1 cellular context compared by ENCODE assay signal in genomic region chr5:12615141-12615820, GRCh38.
TF ChIP-seq lines count a peak whose summit lies in the region.

No MANE protein-coding gene starts in this region.

TF ChIP-seq in K562, 482 proteins besides CTCF, POLR2A, EP300 and RAD21 (continued from another document and continues in another):
- TF ChIP-seq ZNF449 (CRISPR knock-in tag; IDR thresholded peaks at IDR 0.05), result no peak
- TF ChIP-seq CXXC5 (CRISPR knock-in tag; IDR thresholded peaks at IDR 0.05), result peak; percentile 85
- no peak for TF ChIP-seq SLC30A9 (CRISPR knock-in tag; IDR thresholded peaks at IDR 0.05)
- TF ChIP-seq BCL6 (CRISPR knock-in tag; IDR thresholded peaks at IDR 0.05), result no peak
- no peak for TF ChIP-seq ATF4 (CRISPR knock-in tag; IDR thresholded peaks at IDR 0.05)
- TF ChIP-seq ZNF584 (CRISPR knock-in tag; IDR thresholded peaks at IDR 0.05; ENCODE audit: low read depth), result no peak
- TF ChIP-seq ZNF717 (CRISPR knock-in tag; IDR thresholded peaks at IDR 0.05), result no peak
- TF ChIP-seq ZNF354B (CRISPR knock-in tag; IDR thresholded peaks at IDR 0.05), result no peak
- no peak for TF ChIP-seq ZKSCAN1 (IDR thresholded peaks at IDR 0.05; ENCODE audit: low read depth, low read length)
- no peak for TF ChIP-seq ZNF282 (CRISPR knock-in tag; IDR thresholded peaks at IDR 0.05)
- TF ChIP-seq ZNF311 (CRISPR knock-in tag; IDR thresholded peaks at IDR 0.05), result no peak
- no peak for TF ChIP-seq PHF21A (IDR thresholded peaks at IDR 0.05; ENCODE audit: borderline replicate concordance, low read depth)
- TF ChIP-seq LCOR (CRISPR knock-in tag; IDR thresholded peaks at IDR 0.05), result no peak
- peak; percentile 52 for TF ChIP-seq ZNF316 (IDR thresholded peaks at IDR 0.05)
- TF ChIP-seq ZNF785 (CRISPR knock-in tag; IDR thresholded peaks at IDR 0.05), result no peak
- TF ChIP-seq DPF2 (IDR thresholded peaks at IDR 0.05), result peak; percentile 94
- peak in 1 of 2 experiments; percentile 69; a peak in 2 of 4 replicates for TF ChIP-seq TEAD1 (CRISPR knock-in tag; IDR thresholded peaks at IDR 0.05)
- TF ChIP-seq MEF2A (IDR thresholded peaks at IDR 0.05; ENCODE audit: control insufficient read depth, low read depth, low read length), result no peak
- TF ChIP-seq GATA2 (CRISPR knock-in tag; IDR thresholded peaks at IDR 0.05), result peak; percentile 95
- TF ChIP-seq, protein P1, sequence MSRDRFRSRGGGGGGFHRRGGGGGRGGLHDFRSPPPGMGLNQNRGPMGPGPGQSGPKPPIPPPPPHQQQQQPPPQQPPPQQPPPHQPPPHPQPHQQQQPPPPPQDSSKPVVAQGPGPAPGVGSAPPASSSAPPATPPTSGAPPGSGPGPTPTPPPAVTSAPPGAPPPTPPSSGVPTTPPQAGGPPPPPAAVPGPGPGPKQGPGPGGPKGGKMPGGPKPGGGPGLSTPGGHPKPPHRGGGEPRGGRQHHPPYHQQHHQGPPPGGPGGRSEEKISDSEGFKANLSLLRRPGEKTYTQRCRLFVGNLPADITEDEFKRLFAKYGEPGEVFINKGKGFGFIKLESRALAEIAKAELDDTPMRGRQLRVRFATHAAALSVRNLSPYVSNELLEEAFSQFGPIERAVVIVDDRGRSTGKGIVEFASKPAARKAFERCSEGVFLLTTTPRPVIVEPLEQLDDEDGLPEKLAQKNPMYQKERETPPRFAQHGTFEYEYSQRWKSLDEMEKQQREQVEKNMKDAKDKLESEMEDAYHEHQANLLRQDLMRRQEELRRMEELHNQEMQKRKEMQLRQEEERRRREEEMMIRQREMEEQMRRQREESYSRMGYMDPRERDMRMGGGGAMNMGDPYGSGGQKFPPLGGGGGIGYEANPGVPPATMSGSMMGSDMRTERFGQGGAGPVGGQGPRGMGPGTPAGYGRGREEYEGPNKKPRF (IDR thresholded peaks at IDR 0.05; ENCODE audit: low read depth, low read length), result no peak
- no peak for TF ChIP-seq IRF1 (CRISPR knock-in tag; IDR thresholded peaks at IDR 0.05; ENCODE audit: borderline replicate concordance)
- TF ChIP-seq RBBP5 (IDR thresholded peaks at IDR 0.05; ENCODE audit: borderline replicate concordance, insufficient read depth, low read length, poor library complexity, severe bottlenecking), result no peak
- TF ChIP-seq CAMTA2 (CRISPR knock-in tag; conservative IDR thresholded peaks at IDR 0.05), result no peak
- peak; percentile 53 for TF ChIP-seq CREM (IDR thresholded peaks at IDR 0.05; ENCODE audit: low read depth)
- no peak for TF ChIP-seq DNMT1 (IDR thresholded peaks at IDR 0.05)
- TF ChIP-seq, protein P2, sequence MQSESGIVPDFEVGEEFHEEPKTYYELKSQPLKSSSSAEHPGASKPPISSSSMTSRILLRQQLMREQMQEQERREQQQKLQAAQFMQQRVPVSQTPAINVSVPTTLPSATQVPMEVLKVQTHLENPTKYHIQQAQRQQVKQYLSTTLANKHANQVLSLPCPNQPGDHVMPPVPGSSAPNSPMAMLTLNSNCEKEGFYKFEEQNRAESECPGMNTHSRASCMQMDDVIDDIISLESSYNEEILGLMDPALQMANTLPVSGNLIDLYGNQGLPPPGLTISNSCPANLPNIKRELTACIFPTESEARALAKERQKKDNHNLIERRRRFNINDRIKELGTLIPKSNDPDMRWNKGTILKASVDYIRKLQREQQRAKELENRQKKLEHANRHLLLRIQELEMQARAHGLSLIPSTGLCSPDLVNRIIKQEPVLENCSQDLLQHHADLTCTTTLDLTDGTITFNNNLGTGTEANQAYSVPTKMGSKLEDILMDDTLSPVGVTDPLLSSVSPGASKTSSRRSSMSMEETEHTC (IDR thresholded peaks at IDR 0.05), result no peak
- no peak for TF ChIP-seq PPARD (CRISPR knock-in tag; IDR thresholded peaks at IDR 0.05)
- no peak for TF ChIP-seq ZNF23 (CRISPR knock-in tag; IDR thresholded peaks at IDR 0.05)
- TF ChIP-seq HDAC3 (IDR thresholded peaks at IDR 0.05; ENCODE audit: borderline replicate concordance, partially characterized antibody), result peak; percentile 78
- TF ChIP-seq PTTG1 (tag; IDR thresholded peaks at IDR 0.05; ENCODE audit: low read depth), result no peak
- TF ChIP-seq ZNF277 (CRISPR knock-in tag; IDR thresholded peaks at IDR 0.05; ENCODE audit: borderline replicate concordance), result no peak
- TF ChIP-seq PHF8 (IDR thresholded peaks at IDR 0.05; ENCODE audit: borderline replicate concordance, low read length), result no peak
- no peak for TF ChIP-seq SREBF1 (IDR thresholded peaks at IDR 0.05; ENCODE audit: borderline replicate concordance, low read depth, low read length)
- no peak for TF ChIP-seq FOS (IDR thresholded peaks at IDR 0.05; ENCODE audit: extremely low read depth, insufficient read length)
- peak; percentile 64; the same call in 1 of the 2 replicates for TF ChIP-seq MYNN (IDR thresholded peaks at IDR 0.05)
- no peak for TF ChIP-seq MYNN (CRISPR knock-in tag; IDR thresholded peaks at IDR 0.05)
- TF ChIP-seq RAD51 (IDR thresholded peaks at IDR 0.05; ENCODE audit: borderline replicate concordance, low read depth), result no peak
- no peak for TF ChIP-seq KHSRP (IDR thresholded peaks at IDR 0.05)
- TF ChIP-seq SRSF3 (IDR thresholded peaks at IDR 0.05; ENCODE audit: insufficient read depth, low read length), result no peak
- TF ChIP-seq ZNF217 (CRISPR knock-in tag; IDR thresholded peaks at IDR 0.05), result no peak
- TF ChIP-seq PHB2 (IDR thresholded peaks at IDR 0.05; ENCODE audit: low read depth), result no peak
- TF ChIP-seq TARDBP (IDR thresholded peaks at IDR 0.05), result no peak
- no peak for TF ChIP-seq POLR2H (tag; IDR thresholded peaks at IDR 0.05; ENCODE audit: low read depth)
- no peak for TF ChIP-seq RBM34 (IDR thresholded peaks at IDR 0.05; ENCODE audit: borderline replicate concordance, insufficient read depth, low read length)
- no peak for TF ChIP-seq CREB5 (CRISPR knock-in tag; IDR thresholded peaks at IDR 0.05)
- no peak for TF ChIP-seq PHB (CRISPR knock-in tag; IDR thresholded peaks at IDR 0.05)
- TF ChIP-seq ADNP (tag; IDR thresholded peaks at IDR 0.05), result no peak
- TF ChIP-seq ZNF318 (IDR thresholded peaks at IDR 0.05; ENCODE audit: borderline replicate concordance in 1 of 2, low read depth in 1 of 2), result no peak
- no peak for TF ChIP-seq ZNF347 (CRISPR knock-in tag; IDR thresholded peaks at IDR 0.05; ENCODE audit: low read depth)
- TF ChIP-seq, protein P3, sequence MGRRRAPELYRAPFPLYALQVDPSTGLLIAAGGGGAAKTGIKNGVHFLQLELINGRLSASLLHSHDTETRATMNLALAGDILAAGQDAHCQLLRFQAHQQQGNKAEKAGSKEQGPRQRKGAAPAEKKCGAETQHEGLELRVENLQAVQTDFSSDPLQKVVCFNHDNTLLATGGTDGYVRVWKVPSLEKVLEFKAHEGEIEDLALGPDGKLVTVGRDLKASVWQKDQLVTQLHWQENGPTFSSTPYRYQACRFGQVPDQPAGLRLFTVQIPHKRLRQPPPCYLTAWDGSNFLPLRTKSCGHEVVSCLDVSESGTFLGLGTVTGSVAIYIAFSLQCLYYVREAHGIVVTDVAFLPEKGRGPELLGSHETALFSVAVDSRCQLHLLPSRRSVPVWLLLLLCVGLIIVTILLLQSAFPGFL (CRISPR knock-in tag; IDR thresholded peaks at IDR 0.05), result no peak
- TF ChIP-seq HDAC6 (IDR thresholded peaks at IDR 0.05; ENCODE audit: low read depth, low read length), result no peak
- TF ChIP-seq ZNF696 (CRISPR knock-in tag; conservative IDR thresholded peaks at IDR 0.05), result no peak
- no peak for TF ChIP-seq ARID2 (IDR thresholded peaks at IDR 0.05)
- TF ChIP-seq ZNF212 (CRISPR knock-in tag; IDR thresholded peaks at IDR 0.05), result no peak
- TF ChIP-seq NFRKB (IDR thresholded peaks at IDR 0.05; ENCODE audit: low read depth), result no peak
- TF ChIP-seq ZNF133 (CRISPR knock-in tag; IDR thresholded peaks at IDR 0.05), result no peak
